18 cellular contexts compared by ENCODE assay signal in the genomic region with DNA sequence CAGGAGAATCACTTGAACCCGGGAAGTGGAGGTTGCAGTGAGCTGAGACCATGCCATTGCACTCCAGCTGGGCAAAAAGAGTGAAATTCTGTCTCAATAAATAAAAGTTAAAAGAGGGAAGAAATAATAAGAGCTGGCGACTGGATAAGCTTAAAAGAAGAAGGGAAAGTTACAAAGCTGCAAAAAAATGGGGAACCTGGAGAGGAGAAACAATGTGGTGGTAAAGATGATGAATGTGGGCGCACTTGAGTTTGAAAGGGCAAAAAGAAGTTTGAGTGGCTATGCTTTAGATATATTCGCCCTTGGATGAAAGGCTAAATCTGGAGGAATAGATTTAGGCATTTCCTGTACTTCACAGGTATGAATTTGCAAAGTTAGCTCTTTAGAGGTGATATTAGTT.
"Had no signal": no experiment of that assay in that cellular context is flagged by ENCODE, and none has a peak within 500 bp of the region (broad histone marks: within the 10 kb centered on the region; RNA-seq: fewer than 3 reads in every experiment).

No MANE protein-coding gene starts in this region.

- H3K4me3 Mint-ChIP-seq: activated CD4-positive, alpha-beta T cell treated with anti-CD3 and anti-CD28 coated beads, Interleukin-2, amount 10 ng/mL, durations not matched to agents 7 days and 5 days; neural crest cell; T-cell had no signal

- H3K27ac Mint-ChIP-seq: activated CD4-positive, alpha-beta T cell treated with anti-CD3 and anti-CD28 coated beads, Interleukin-2, amount 10 ng/mL, durations not matched to agents 7 days and 5 days; T-cell had no signal

- H3K27me3 Mint-ChIP-seq: activated CD4-positive, alpha-beta T cell treated with anti-CD3 and anti-CD28 coated beads, Interleukin-2, amount 10 ng/mL, durations not matched to agents 7 days and 5 days; T-cell had no signal

- ATAC-seq: activated naive CD4-positive, alpha-beta T cell treated with anti-CD3 and anti-CD28 coated beads, Interleukin-2, amount 50 U/mL, for 72 hours; T-cell had no signal

- H3K4me1 Mint-ChIP-seq: neural crest cell had no signal

- DNase-seq: activated CD4-positive, alpha-beta T cell treated with anti-CD3 and anti-CD28 coated beads, Interleukin-2, amount 10 ng/mL, durations not matched to agents 7 days and 5 days; activated CD4-positive, CD25-positive, alpha-beta regulatory T cell; activated effector memory CD4-positive, alpha-beta T cell treated with Interleukin-2 at 50 U/mL for 16 hours; activated T-cell treated with anti-CD3 and anti-CD28 coated beads, Interleukin-2, amount 50 U/mL, for 1 hour; amygdala; brain microvascular endothelial cell; glutamatergic neuron; left cardiac atrium; mesenchymal stem cell; stimulated activated CD4-positive, alpha-beta T cell treated with anti-CD3 and anti-CD28 coated beads, Interleukin-4, amount 100 ng/mL, for 1 hour; stimulated activated CD8-positive, alpha-beta memory T cell treated with anti-CD3 and anti-CD28 coated beads, Interleukin-4, amount 100 ng/mL, for 48 hours; stomach; T-cell; uterus had no signal

- H3K9me3 ChIP-seq: esophagus muscularis mucosa, stomach, thoracic aorta, uterus had no signal

- H3K9me3 Mint-ChIP-seq: activated CD4-positive, alpha-beta T cell treated with anti-CD3 and anti-CD28 coated beads, Interleukin-2, amount 10 ng/mL, durations not matched to agents 7 days and 5 days; activated naive CD4-positive, alpha-beta T cell treated with anti-CD3 and anti-CD28 coated beads, Interleukin-2, amount 50 U/mL, for 72 hours; neural crest cell; T-cell had no signal
